In the genomic region with DNA sequence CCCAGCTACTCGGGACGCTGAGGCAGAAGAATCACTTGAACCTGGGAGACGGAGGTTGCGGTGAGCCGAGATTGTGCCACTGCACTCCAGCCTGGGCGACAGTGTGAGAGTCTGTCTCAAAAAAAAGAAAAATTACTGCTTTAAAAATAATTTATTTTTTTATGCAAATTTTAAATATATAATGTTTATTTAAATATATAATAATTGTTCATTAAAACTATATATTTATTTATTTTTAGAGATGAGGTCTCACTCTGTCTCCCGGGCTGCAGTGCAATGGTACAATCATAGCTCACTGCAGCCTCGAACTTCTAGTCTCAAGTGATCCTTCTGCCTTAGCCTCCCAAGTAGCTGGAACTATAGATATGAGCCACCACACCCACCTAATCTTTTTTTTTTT, we compare ENCODE assay signal across 33 cellular contexts. TPM values are rescaled to one million over a fixed set of nuclear protein-coding genes. Genes with fewer than 3 reads are reported as not detected.
"Had no signal": no experiment of that assay in that cellular context is flagged by ENCODE, and none has a peak within 500 bp of the region (broad histone marks: within the 10 kb centered on the region; RNA-seq: fewer than 3 reads in every experiment).

No MANE protein-coding gene starts in this region.

- H3K9me3 Mint-ChIP-seq: type B pancreatic cell had no signal

- H3K4me1 Mint-ChIP-seq: stimulated activated memory B cell treated with anti-CD40 and anti-IgM and Interleukin-4, amounts not matched to agents 10 μg/mL and 1 μg/mL and 100 μg/mL, for 72 hours had no signal

- H3K27me3 ChIP-seq: stomach, suprapubic skin, testis, thyroid gland, tibial artery, tibial nerve, transverse colon, upper lobe of left lung, upper lobe of right lung, uterus, vagina had no signal

- H3K4me1 ChIP-seq: stomach, suprapubic skin, thyroid gland, tibial artery, tibial nerve, transverse colon, upper lobe of left lung, upper lobe of right lung, uterus, vagina had no signal

- DNase-seq: stimulated activated CD4-positive, alpha-beta T cell treated with anti-CD3 and anti-CD28 coated beads, Interleukin-2, amount 100 ng/mL, for 48 hours; stimulated activated CD4-positive, alpha-beta T cell treated with anti-CD3 and anti-CD28 coated beads, Interleukin-4, amount 100 ng/mL, for 1 hour; stimulated activated CD4-positive, alpha-beta T cell treated with anti-CD3 and anti-CD28 coated beads, Interleukin-4, amount 100 ng/mL, for 24 hours; stimulated activated CD4-positive, alpha-beta T cell treated with anti-CD3 and anti-CD28 coated beads, Interleukin-4, amount 100 ng/mL, for 4 hours; stimulated activated CD8-positive, alpha-beta memory T cell treated with anti-CD3 and anti-CD28 coated beads, Interleukin-4, amount 100 ng/mL, for 48 hours; stimulated activated naive B cell treated with anti-CD40 and anti-IgM and Interleukin-4, amounts not matched to agents 10 μg/mL and 1 μg/mL and 100 μg/mL, for 72 hours; stimulated activated naive CD4-positive, alpha-beta T cell; stimulated activated naive CD4-positive, alpha-beta T cell treated with Interleukin-2 at 50 U/mL for 16 hours; stimulated activated naive CD8-positive, alpha-beta T cell treated with anti-CD3 and anti-CD28 coated beads, Interleukin-15, amount 100 ng/mL, for 72 hours; stimulated activated naive CD8-positive, alpha-beta T cell treated with anti-CD3 and anti-CD28 coated beads, Interleukin-15, Interleukin-2, amounts not matched to agents 100 U/mL and 50 U/mL, for 24 hours; stomach; substantia nigra; thyroid gland; tibial artery; transverse colon; trophoblast cell; upper lobe of left lung; upper lobe of right lung; uterus had no signal

- H3K4me3 Mint-ChIP-seq: stimulated activated effector memory CD8-positive, alpha-beta T cell treated with anti-CD3 and anti-CD28 coated beads, Interleukin-12 subunit alpha, Interleukin-12 subunit beta, amount 100 ng/mL, for 72 hours; stimulated activated memory B cell treated with anti-CD40 and anti-IgM and Interleukin-4, amounts not matched to agents 10 μg/mL and 1 μg/mL and 100 μg/mL, for 72 hours; stimulated activated naive B cell treated with anti-CD40 and anti-IgM and Interleukin-4, amounts not matched to agents 10 μg/mL and 1 μg/mL and 100 μg/mL, for 72 hours; stimulated activated naive CD8-positive, alpha-beta T cell treated with anti-CD3 and anti-CD28 coated beads, Interleukin-15, amount 100 ng/mL, for 72 hours; stimulated activated naive CD8-positive, alpha-beta T cell treated with anti-CD3 and anti-CD28 coated beads, Interleukin-15, Interleukin-2, amounts not matched to agents 100 ng/mL and 50 ng/mL, for 24 hours; type B pancreatic cell had no signal

- H3K36me3 ChIP-seq: uterus had no signal

- FAIRE-seq: urothelium cell line had no signal

- H3K27ac ChIP-seq: suprapubic skin, testis, thyroid gland, tibial artery, tibial nerve, transverse colon, upper lobe of left lung, upper lobe of right lung, uterus, vagina had no signal

- ATAC-seq: stimulated activated effector memory CD8-positive, alpha-beta T cell treated with anti-CD3 and anti-CD28 coated beads, Interleukin-12 subunit alpha, Interleukin-12 subunit beta, amount 100 ng/mL, for 72 hours; stimulated activated memory B cell treated with anti-CD40 and anti-IgM and Interleukin-4, amounts not matched to agents 10 μg/mL and 1 μg/mL and 100 μg/mL, for 72 hours; stimulated activated naive B cell treated with anti-CD40 and anti-IgM and Interleukin-4, amounts not matched to agents 10 μg/mL and 1 μg/mL and 100 μg/mL, for 72 hours; stimulated activated naive CD8-positive, alpha-beta T cell treated with anti-CD3 and anti-CD28 coated beads, Interleukin-15, amount 100 ng/mL, for 72 hours; stimulated activated naive CD8-positive, alpha-beta T cell treated with anti-CD3 and anti-CD28 coated beads, Interleukin-15, Interleukin-2, amounts not matched to agents 100 U/mL and 50 U/mL, for 24 hours; upper lobe of right lung had no signal

- H3K9me3 ChIP-seq: stomach, suprapubic skin, testis, thoracic aorta, thyroid gland, tibial artery, tibial nerve, transverse colon, upper lobe of right lung, uterus, vagina had no signal

- H3K4me3 ChIP-seq: stomach, suprapubic skin, testis, thoracic aorta, thyroid gland, tibial artery, tibial nerve, transverse colon, upper lobe of left lung, upper lobe of right lung, uterus, vagina had no signal

- H3K27me3 Mint-ChIP-seq: stimulated activated naive CD8-positive, alpha-beta T cell treated with anti-CD3 and anti-CD28 coated beads, Interleukin-15, amount 100 ng/mL, for 72 hours; stimulated activated naive CD8-positive, alpha-beta T cell treated with anti-CD3 and anti-CD28 coated beads, Interleukin-15, Interleukin-2, amounts not matched to agents 100 ng/mL and 50 ng/mL, for 24 hours had no signal

- H3K27ac Mint-ChIP-seq: stimulated activated effector memory CD8-positive, alpha-beta T cell treated with anti-CD3 and anti-CD28 coated beads, Interleukin-12 subunit alpha, Interleukin-12 subunit beta, amount 100 ng/mL, for 72 hours; stimulated activated memory B cell treated with anti-CD40 and anti-IgM and Interleukin-4, amounts not matched to agents 10 μg/mL and 1 μg/mL and 100 μg/mL, for 72 hours; stimulated activated naive B cell treated with anti-CD40 and anti-IgM and Interleukin-4, amounts not matched to agents 10 μg/mL and 1 μg/mL and 100 μg/mL, for 72 hours; stimulated activated naive CD8-positive, alpha-beta T cell treated with anti-CD3 and anti-CD28 coated beads, Interleukin-15, amount 100 ng/mL, for 72 hours; stimulated activated naive CD8-positive, alpha-beta T cell treated with anti-CD3 and anti-CD28 coated beads, Interleukin-15, Interleukin-2, amounts not matched to agents 100 ng/mL and 50 ng/mL, for 24 hours; type B pancreatic cell had no signal

RNA-seq across cellular contexts. Expression of a gene that starts 42.6 kb away (rescaled TPM):
- total RNA-seq: stomach, subcutaneous adipose tissue, suprapubic skin, temporal lobe, thoracic aorta, thyroid gland, tibial nerve, transverse colon, upper lobe of left lung, upper lobe of right lung, ureter, urinary bladder, vagina had no signal
- polyA plus RNA-seq: stomach, urinary bladder had no signal
